Comparison of ENCODE assay signal across 23 cellular contexts in genomic region chr7:115033917-115034459, GRCh38.
"Had no signal": no experiment of that assay in that cellular context is flagged by ENCODE, and none has a peak within 500 bp of the region (broad histone marks: within the 10 kb centered on the region; RNA-seq: fewer than 3 reads in every experiment).

No MANE protein-coding gene starts in this region.

- H3K36me3 ChIP-seq: esophagus muscularis mucosa, lower lobe of right lung, neutrophil, right lobe of liver, stomach, thyroid gland, upper lobe of left lung had no signal

- H3K4me1 ChIP-seq: esophagus muscularis mucosa, foreskin keratinocyte, lower lobe of right lung, right lobe of liver, stomach, thyroid gland, upper lobe of left lung had no signal

- DNase-seq: activated CD4-positive, alpha-beta T cell treated with anti-CD3 and anti-CD28 coated beads for 36 hours; activated CD4-positive, CD25-positive, alpha-beta regulatory T cell; activated CD8-positive, alpha-beta memory T cell treated with anti-CD3 and anti-CD28 coated beads, Interleukin-2, amount 10 ng/mL, durations not matched to agents 7 days and 5 days; activated CD8-positive, alpha-beta T cell treated with anti-CD3 and anti-CD28 coated beads, Interleukin-2, amount 10 ng/mL, durations not matched to agents 7 days and 5 days; activated T-cell treated with anti-CD3 and anti-CD28 coated beads, Interleukin-2, amount 50 U/mL, for 48 hours; dermis blood vessel endothelial cell; effector CD4-positive, alpha-beta T cell; foreskin keratinocyte; kidney glomerular epithelial cell; lower lobe of right lung; mesenchymal stem cell; right lobe of liver; stimulated activated CD4-positive, alpha-beta T cell treated with anti-CD3 and anti-CD28 coated beads, Interleukin-2, amount 100 ng/mL, for 48 hours; stomach; thyroid gland; upper lobe of left lung had no signal

- H3K27ac Mint-ChIP-seq: activated CD4-positive, alpha-beta T cell treated with anti-CD3 and anti-CD28 coated beads for 36 hours; activated CD8-positive, alpha-beta memory T cell treated with anti-CD3 and anti-CD28 coated beads, Interleukin-2, amount 10 ng/mL, durations not matched to agents 7 days and 5 days; activated CD8-positive, alpha-beta T cell treated with anti-CD3 and anti-CD28 coated beads, Interleukin-2, amount 10 ng/mL, durations not matched to agents 7 days and 5 days; activated naive CD4-positive, alpha-beta T cell treated with anti-CD3 and anti-CD28 coated beads, Interleukin-2, amount 50 U/mL, for 72 hours; activated T-helper 2 cell treated with anti-CD3 and anti-CD28 coated beads, Interferon-gamma antibody, Interleukin-2, Interleukin-4, amounts not matched to agents 10 μg/mL and 5 μg/mL and 100 μg/mL, durations not matched to agents 14 hours and 24 hours and 36 hours; nephron had no signal

- H3K27me3 Mint-ChIP-seq: activated CD4-positive, alpha-beta T cell treated with anti-CD3 and anti-CD28 coated beads for 36 hours; activated CD8-positive, alpha-beta memory T cell treated with anti-CD3 and anti-CD28 coated beads, Interleukin-2, amount 10 ng/mL, durations not matched to agents 7 days and 5 days; central memory CD8-positive, alpha-beta T cell had no signal

- H3K4me3 ChIP-seq: esophagus muscularis mucosa, lower lobe of right lung, right lobe of liver, stomach, thyroid gland, upper lobe of left lung had no signal

- H3K4me3 Mint-ChIP-seq: activated CD4-positive, alpha-beta T cell treated with anti-CD3 and anti-CD28 coated beads for 36 hours; activated CD8-positive, alpha-beta memory T cell treated with anti-CD3 and anti-CD28 coated beads, Interleukin-2, amount 10 ng/mL, durations not matched to agents 7 days and 5 days; activated CD8-positive, alpha-beta T cell treated with anti-CD3 and anti-CD28 coated beads, Interleukin-2, amount 10 ng/mL, durations not matched to agents 7 days and 5 days; central memory CD8-positive, alpha-beta T cell; nephron had no signal

- ATAC-seq: activated CD4-positive, alpha-beta T cell treated with anti-CD3 and anti-CD28 coated beads for 36 hours; activated CD8-positive, alpha-beta memory T cell treated with anti-CD3 and anti-CD28 coated beads, Interleukin-2, amount 10 ng/mL, durations not matched to agents 7 days and 5 days; activated CD8-positive, alpha-beta T cell treated with anti-CD3 and anti-CD28 coated beads, Interleukin-2, amount 10 ng/mL, durations not matched to agents 7 days and 5 days; foreskin keratinocyte; left lobe of liver; lower lobe of right lung; right lobe of liver had no signal

- H3K36me3 Mint-ChIP-seq: activated naive CD4-positive, alpha-beta T cell treated with anti-CD3 and anti-CD28 coated beads, Interleukin-2, amount 50 U/mL, for 72 hours had no signal

- H3K9me3 Mint-ChIP-seq: activated naive CD4-positive, alpha-beta T cell treated with anti-CD3 and anti-CD28 coated beads, Interleukin-2, amount 50 U/mL, for 72 hours; activated T-helper 2 cell treated with anti-CD3 and anti-CD28 coated beads, Interferon-gamma antibody, Interleukin-2, Interleukin-4, amounts not matched to agents 10 μg/mL and 5 μg/mL and 100 μg/mL, durations not matched to agents 14 hours and 24 hours and 36 hours; central memory CD8-positive, alpha-beta T cell; nephron had no signal

- H3K27ac ChIP-seq: esophagus muscularis mucosa, foreskin keratinocyte, lower lobe of right lung, neutrophil, right lobe of liver, stomach, thyroid gland, upper lobe of left lung had no signal

- H3K27me3 ChIP-seq: esophagus muscularis mucosa, foreskin keratinocyte, neutrophil, right lobe of liver, stomach, thyroid gland, upper lobe of left lung had no signal

- H3K9me3 ChIP-seq: esophagus muscularis mucosa, lower lobe of right lung, neutrophil, right lobe of liver, stomach, thyroid gland, upper lobe of left lung had no signal
